In genomic region chr6:10633216-10633615, GRCh38 we compare ENCODE assay signal across 8 cellular contexts.
DNase-seq lines count a peak whose midpoint lies in the region; ATAC-seq and FAIRE-seq lines count a peak whose summit lies in the region.

No MANE protein-coding gene starts in this region.

- peak; percentile 85 for FAIRE-seq in RCC 7860 (lab: Jason Lieb, UNC)

- DNase-seq in A172 (ENCODE audit: low spot score) (peak; percentile 92), RCC 7860 (ENCODE audit: low spot score) (peak; percentile 89), glomerular visceral epithelial cell (ENCODE audit: extremely low spot score) (peak; percentile 71), DMS114 treated with DMSO at 0.1 percent for 48 hours (lab: John Stamatoyannopoulos, UW; ENCODE audit: unreplicated experiment) (no peak), DMS79 treated with DMSO at 0.1 percent for 48 hours (lab: John Stamatoyannopoulos, UW) (no peak), NCI-H345 treated with DMSO at 0.1 percent for 48 hours (lab: John Stamatoyannopoulos, UW; ENCODE audit: unreplicated experiment) (no peak)

- ATAC-seq in GM18867 (IDR thresholded peaks at IDR 0.05; ENCODE audit: unreplicated experiment) (peak; percentile 87), HG03039 (IDR thresholded peaks at IDR 0.05; ENCODE audit: unreplicated experiment) (peak; percentile 89)

Comparison
In these comparisons a context has a peak if more than half of its experiments do, and no peak if none do; other contexts are left out.
1. DNase-seq: peak in A172 (single experiment), RCC 7860 (single experiment) and glomerular visceral epithelial cell (single experiment); none in DMS114 treated with DMSO at 0.1 percent for 48 hours (single experiment), DMS79 treated with DMSO at 0.1 percent for 48 hours (single experiment) and NCI-H345 treated with DMSO at 0.1 percent for 48 hours (single experiment).